ENCODE assay signal across 8 cellular contexts in the genomic region with DNA sequence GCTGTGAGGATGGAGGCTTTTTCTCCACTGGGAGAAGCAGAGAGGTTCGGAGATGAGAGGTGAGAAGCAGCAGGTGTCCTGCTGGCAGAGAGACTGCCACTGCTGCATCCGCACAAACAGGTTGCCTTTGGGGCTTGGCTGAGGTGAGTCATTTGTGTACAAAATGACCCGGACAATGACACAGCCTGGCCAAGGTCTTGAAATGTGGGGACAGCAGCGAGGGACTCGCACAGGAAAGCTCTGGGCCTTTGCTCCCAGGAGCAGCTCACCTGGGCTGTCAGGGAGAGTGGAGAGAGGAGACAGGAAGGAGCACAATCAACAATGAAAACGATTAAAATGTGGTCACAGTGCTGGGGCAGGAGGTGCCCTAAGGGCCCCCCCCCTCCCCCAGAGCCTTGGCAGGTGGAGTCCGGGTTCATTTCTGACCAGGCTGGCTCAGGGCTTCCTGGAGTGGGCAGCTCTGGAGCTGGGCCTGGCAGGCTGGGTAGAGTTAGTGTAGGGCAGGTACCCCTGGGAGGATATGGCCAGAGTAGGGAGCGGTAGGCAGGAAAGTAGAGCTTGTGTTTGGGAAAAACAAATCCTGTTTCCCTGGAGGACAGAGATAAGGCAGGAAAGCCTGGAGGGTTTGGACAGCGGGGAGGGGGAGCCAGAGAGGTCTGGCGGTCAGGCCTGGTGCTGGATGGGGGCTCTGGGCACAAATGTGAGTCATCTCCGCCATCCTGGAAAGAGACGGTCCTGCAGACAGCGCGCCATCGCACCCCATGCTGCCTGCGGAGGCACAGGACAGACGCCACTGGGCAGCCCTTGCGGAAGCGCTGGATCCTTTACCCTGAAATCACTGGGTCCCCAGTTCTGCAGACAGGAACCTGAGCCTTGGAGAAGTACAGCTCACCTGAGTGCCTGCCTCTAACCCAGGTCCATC. TPM values are rescaled to one million over a fixed set of nuclear protein-coding genes. Genes with fewer than 3 reads are reported as not detected.
DNase-seq lines count a peak whose midpoint lies in the region; ATAC-seq lines count a peak whose summit lies in the region.

No MANE protein-coding gene starts in this region.

- no peaks in the 10 kb centered on the region for H3K27me3 ChIP-seq in right cardiac atrium (ENCODE audit: control insufficient read depth, insufficient read depth)

- H3K4me1 Mint-ChIP-seq in activated CD4-positive, alpha-beta T cell treated with anti-CD3 and anti-CD28 coated beads for 36 hours = peaks cover 31% of the 10 kb centered on the region
- peaks cover 18% of the 10 kb centered on the region for H3K4me1 Mint-ChIP-seq in activated CD4-positive, alpha-beta memory T cell treated with anti-CD3 and anti-CD28 coated beads for 36 hours (ENCODE audit: low read depth)
- H3K4me1 Mint-ChIP-seq in stimulated activated effector memory CD8-positive, alpha-beta T cell treated with anti-CD3 and anti-CD28 coated beads, Interleukin-12 subunit alpha, Interleukin-12 subunit beta, amount 100 ng/mL, for 72 hours = peaks cover 49% of the 10 kb centered on the region

- H3K4me3 ChIP-seq in right cardiac atrium (ENCODE audit: low read length) = no peak overlapping the region

- H3K4me3 Mint-ChIP-seq in activated CD4-positive, alpha-beta T cell treated with anti-CD3 and anti-CD28 coated beads for 36 hours = peak overlapping the region; percentile 73
- peak overlapping the region; percentile 72 for H3K4me3 Mint-ChIP-seq in activated CD4-positive, alpha-beta memory T cell treated with anti-CD3 and anti-CD28 coated beads for 36 hours
- H3K4me3 Mint-ChIP-seq in stimulated activated effector memory CD8-positive, alpha-beta T cell treated with anti-CD3 and anti-CD28 coated beads, Interleukin-12 subunit alpha, Interleukin-12 subunit beta, amount 100 ng/mL, for 72 hours = peak overlapping the region; percentile 65

- H3K4me1 ChIP-seq in right cardiac atrium (ENCODE audit: control insufficient read depth, insufficient read depth, low read length) = peaks cover 17% of the 10 kb centered on the region

- no peak for ATAC-seq in activated CD4-positive, alpha-beta T cell treated with anti-CD3 and anti-CD28 coated beads for 36 hours
- ATAC-seq in right cardiac atrium = peak; percentile 53 to 73
- no peak for ATAC-seq in stimulated activated effector memory CD8-positive, alpha-beta T cell treated with anti-CD3 and anti-CD28 coated beads, Interleukin-12 subunit alpha, Interleukin-12 subunit beta, amount 100 ng/mL, for 72 hours
- ATAC-seq in HG03565 (IDR thresholded peaks at IDR 0.05; ENCODE audit: unreplicated experiment) = no peak
- no peak for ATAC-seq in GM18517 (IDR thresholded peaks at IDR 0.05; ENCODE audit: unreplicated experiment)
- no peak for ATAC-seq in HG02870 (IDR thresholded peaks at IDR 0.05; ENCODE audit: unreplicated experiment)

- POLR2A ChIA-PET in activated CD4-positive, alpha-beta T cell treated with anti-CD3 and anti-CD28 coated beads for 36 hours (lab: Charles Lee) = no interaction called here
- POLR2A ChIA-PET in activated CD4-positive, alpha-beta memory T cell treated with anti-CD3 and anti-CD28 coated beads for 36 hours (lab: Charles Lee) = no interaction called here

- no peak overlapping the region for H3K27ac Mint-ChIP-seq in activated CD4-positive, alpha-beta T cell treated with anti-CD3 and anti-CD28 coated beads for 36 hours
- H3K27ac Mint-ChIP-seq in activated CD4-positive, alpha-beta memory T cell treated with anti-CD3 and anti-CD28 coated beads for 36 hours = no peak overlapping the region
- peak overlapping the region; percentile 50 for H3K27ac Mint-ChIP-seq in stimulated activated effector memory CD8-positive, alpha-beta T cell treated with anti-CD3 and anti-CD28 coated beads, Interleukin-12 subunit alpha, Interleukin-12 subunit beta, amount 100 ng/mL, for 72 hours

- H3K9me3 ChIP-seq in right cardiac atrium (ENCODE audit: control insufficient read depth, low read length) = no peaks in the 10 kb centered on the region

- H3K9me3 Mint-ChIP-seq in activated CD4-positive, alpha-beta T cell treated with anti-CD3 and anti-CD28 coated beads for 36 hours (ENCODE audit: low read depth) = peaks cover 9% of the 10 kb centered on the region
- H3K9me3 Mint-ChIP-seq in activated CD4-positive, alpha-beta memory T cell treated with anti-CD3 and anti-CD28 coated beads for 36 hours = peaks cover 19% of the 10 kb centered on the region
- peaks cover 9% of the 10 kb centered on the region for H3K9me3 Mint-ChIP-seq in stimulated activated effector memory CD8-positive, alpha-beta T cell treated with anti-CD3 and anti-CD28 coated beads, Interleukin-12 subunit alpha, Interleukin-12 subunit beta, amount 100 ng/mL, for 72 hours

- H3K27ac ChIP-seq in right cardiac atrium (ENCODE audit: low read length) = peak overlapping the region; percentile 61

- no peaks in the 10 kb centered on the region for H3K36me3 Mint-ChIP-seq in activated CD4-positive, alpha-beta T cell treated with anti-CD3 and anti-CD28 coated beads for 36 hours (ENCODE audit: low read depth)
- peaks cover 2% of the 10 kb centered on the region for H3K36me3 Mint-ChIP-seq in activated CD4-positive, alpha-beta memory T cell treated with anti-CD3 and anti-CD28 coated beads for 36 hours
- peaks cover 19% of the 10 kb centered on the region for H3K36me3 Mint-ChIP-seq in stimulated activated effector memory CD8-positive, alpha-beta T cell treated with anti-CD3 and anti-CD28 coated beads, Interleukin-12 subunit alpha, Interleukin-12 subunit beta, amount 100 ng/mL, for 72 hours

- WGBS in right cardiac atrium = 45% methylated on average over 19 of the region's 19 CpGs

- intact Hi-C loops in activated CD4-positive, alpha-beta T cell treated with anti-CD3 and anti-CD28 coated beads for 36 hours (cut with DNase I, micrococcal nuclease) = loop anchor here (5.0 kb wide), 2 partner anchors 37 to 538 kb away; no protein-coding TSS in a partner anchor
- intact Hi-C loops in activated CD4-positive, alpha-beta memory T cell treated with anti-CD3 and anti-CD28 coated beads for 36 hours (cut with micrococcal nuclease) = loop anchor here (5.0 kb wide), 1 partner anchor 37 kb away; no protein-coding TSS in a partner anchor
- intact Hi-C loops in right cardiac atrium (cut with DNase I) = loop anchor here in 2 of 4 donors (10.0 kb wide), 2 partner anchors 100 to 160 kb away; a partner anchor contains a TSS

- H3K27me3 Mint-ChIP-seq in activated CD4-positive, alpha-beta T cell treated with anti-CD3 and anti-CD28 coated beads for 36 hours = no peaks in the 10 kb centered on the region
- no peaks in the 10 kb centered on the region for H3K27me3 Mint-ChIP-seq in activated CD4-positive, alpha-beta memory T cell treated with anti-CD3 and anti-CD28 coated beads for 36 hours

- peak; percentile 5 for DNase-seq in activated CD4-positive, alpha-beta T cell treated with anti-CD3 and anti-CD28 coated beads for 36 hours
- DNase-seq in activated CD4-positive, alpha-beta T cell treated with anti-CD3 and anti-CD28 coated beads, Interleukin-2, amount 50 U/mL, for 4 hours = no peak
- no peak for DNase-seq in activated CD4-positive, alpha-beta memory T cell treated with anti-CD3 and anti-CD28 coated beads for 36 hours
- DNase-seq in right cardiac atrium = peak; percentile 73 to 78 (median 76)
- no peak for DNase-seq in stimulated activated effector memory CD8-positive, alpha-beta T cell treated with anti-CD3 and anti-CD28 coated beads, Interleukin-12 subunit alpha, Interleukin-12 subunit beta, amount 100 ng/mL, for 72 hours (ENCODE audit: low spot score in 2 of 2)

- CTCF ChIA-PET in activated CD4-positive, alpha-beta T cell treated with anti-CD3 and anti-CD28 coated beads for 36 hours (lab: Charles Lee) = interaction anchor here (0.6 to 0.7 kb wide), 2 partner anchors 12 to 228 kb away, joined by 3 read pairs; no protein-coding TSS in a partner anchor
- CTCF ChIA-PET in activated CD4-positive, alpha-beta memory T cell treated with anti-CD3 and anti-CD28 coated beads for 36 hours (lab: Charles Lee) = interaction anchor here (0.7 to 1.9 kb wide), 2 partner anchors 11 to 207 kb away, joined by 3 to 7 read pairs; no protein-coding TSS in a partner anchor

RNA-seq across cellular contexts. Expression of a gene that starts 37.8 kb away (rescaled TPM):
- under 1 TPM; 0.43 to 0.46 TPM for total RNA-seq in activated CD4-positive, alpha-beta T cell treated with anti-CD3 and anti-CD28 coated beads for 36 hours
- under 1 TPM; 0.24 to 0.36 TPM for total RNA-seq in activated CD4-positive, alpha-beta memory T cell treated with anti-CD3 and anti-CD28 coated beads for 36 hours
- total RNA-seq in right cardiac atrium = 1 to 10 TPM; 5.5 to 7.9 (median 6.5) TPM
- 5.6 TPM for polyA plus RNA-seq in right cardiac atrium

RNA-seq across cellular contexts. Expression of a gene that starts 44.9 kb away (rescaled TPM):
- total RNA-seq in activated CD4-positive, alpha-beta T cell treated with anti-CD3 and anti-CD28 coated beads for 36 hours = 10 to 100 TPM; 25.7 to 40.7 TPM
- 10 to 100 TPM; 50.4 to 52.0 TPM for total RNA-seq in activated CD4-positive, alpha-beta memory T cell treated with anti-CD3 and anti-CD28 coated beads for 36 hours
- 100 to 1,000 TPM in 1 of 4 donors, 10 to 100 TPM in 3; 74.3 to 106 (median 88.5) TPM for total RNA-seq in right cardiac atrium
- 31.6 TPM for polyA plus RNA-seq in right cardiac atrium

Comparison
In these comparisons a context has a peak if more than half of its experiments do, and no peak if none do; other contexts are left out.
1. DNase-seq: peak in activated CD4-positive, alpha-beta T cell treated with anti-CD3 and anti-CD28 coated beads for 36 hours (single experiment) and right cardiac atrium (3 of 3); none in activated CD4-positive, alpha-beta T cell treated with anti-CD3 and anti-CD28 coated beads, Interleukin-2, amount 50 U/mL, for 4 hours (0 of 2), activated CD4-positive, alpha-beta memory T cell treated with anti-CD3 and anti-CD28 coated beads for 36 hours (single experiment) and stimulated activated effector memory CD8-positive, alpha-beta T cell treated with anti-CD3 and anti-CD28 coated beads, Interleukin-12 subunit alpha, Interleukin-12 subunit beta, amount 100 ng/mL, for 72 hours (0 of 2).
2. ATAC-seq: peak in right cardiac atrium (2 of 2); none in activated CD4-positive, alpha-beta T cell treated with anti-CD3 and anti-CD28 coated beads for 36 hours (single experiment), stimulated activated effector memory CD8-positive, alpha-beta T cell treated with anti-CD3 and anti-CD28 coated beads, Interleukin-12 subunit alpha, Interleukin-12 subunit beta, amount 100 ng/mL, for 72 hours (single experiment), HG03565 (single experiment), GM18517 (single experiment) and HG02870 (single experiment).
3. RNA of a gene that starts 37.8 kb away (total RNA-seq): 5.5 to 7.9 TPM in right cardiac atrium; 0.43 to 0.46 TPM in activated CD4-positive, alpha-beta T cell treated with anti-CD3 and anti-CD28 coated beads for 36 hours and 0.24 to 0.36 TPM in activated CD4-positive, alpha-beta memory T cell treated with anti-CD3 and anti-CD28 coated beads for 36 hours; every median in the first group is over 4 times any median in the second.
4. Peak in every context shown above with its lines, with median percentiles within 50 percentile points of each other: H3K4me3 Mint-ChIP-seq.